Comparison of ENCODE assay signal across 26 cellular contexts in genomic region chr10:114955984-114956383, GRCh38.
"Had no signal": no experiment of that assay in that cellular context is flagged by ENCODE, and none has a peak within 500 bp of the region (broad histone marks: within the 10 kb centered on the region; RNA-seq: fewer than 3 reads in every experiment).

No MANE protein-coding gene starts in this region.

- H3K4me3 ChIP-seq: spleen, thyroid gland, upper lobe of right lung had no signal

- H3K9me3 Mint-ChIP-seq: activated B cell treated with CpG ODN at 0.5 μM for 24 hours; activated naive CD4-positive, alpha-beta T cell treated with anti-CD3 and anti-CD28 coated beads, Interleukin-2, amount 10 ng/mL, durations not matched to agents 7 days and 5 days; activated naive CD8-positive, alpha-beta T cell treated with anti-CD3 and anti-CD28 coated beads, Interleukin-2, amount 50 U/mL, for 24 hours; activated T-cell treated with anti-CD3 and anti-CD28 coated beads, Interleukin-2, amount 50 U/mL, for 4 hours; memory B cell; naive B cell; neural crest cell; T-helper 1 cell treated with Interleukin-12 subunit alpha and Interleukin-12 subunit beta and Interleukin-4 antibody, amounts not matched to agents 30 μg/mL and 1 μg/mL, for 36 hours had no signal

- H3K27me3 ChIP-seq: spleen, thyroid gland, upper lobe of right lung had no signal

- H3K27ac Mint-ChIP-seq: activated B cell treated with CpG ODN at 0.5 μM for 24 hours; activated CD4-positive, alpha-beta T cell treated with anti-CD3 and anti-CD28 coated beads for 36 hours; activated naive CD4-positive, alpha-beta T cell treated with anti-CD3 and anti-CD28 coated beads, Interleukin-2, amount 10 ng/mL, durations not matched to agents 7 days and 5 days; activated naive CD8-positive, alpha-beta T cell treated with anti-CD3 and anti-CD28 coated beads, Interleukin-2, amount 50 U/mL, for 24 hours; memory B cell; naive B cell had no signal

- H3K4me1 Mint-ChIP-seq: activated B cell treated with CpG ODN at 0.5 μM for 24 hours, neural crest cell had no signal

- ATAC-seq: activated CD4-positive, alpha-beta T cell treated with anti-CD3 and anti-CD28 coated beads for 36 hours; activated naive CD8-positive, alpha-beta T cell treated with anti-CD3 and anti-CD28 coated beads, Interleukin-2, amount 50 U/mL, for 24 hours; activated T-cell treated with anti-CD3 and anti-CD28 coated beads, Interleukin-2, amount 50 U/mL, for 4 hours; left colon; upper lobe of right lung had no signal

- H3K27ac ChIP-seq: spleen, thyroid gland, upper lobe of right lung had no signal

- H3K36me3 ChIP-seq: thyroid gland had no signal

- H3K9me3 ChIP-seq: spleen, thyroid gland, upper lobe of right lung had no signal

- H3K4me1 ChIP-seq: spleen, thyroid gland, upper lobe of right lung had no signal

- DNase-seq: activated B cell treated with CpG ODN at 0.5 μM for 24 hours; activated CD4-positive, alpha-beta T cell treated with anti-CD3 and anti-CD28 coated beads for 36 hours; activated CD4-positive, alpha-beta T cell treated with anti-CD3 and anti-CD28 coated beads, Interleukin-2, amount 50 U/mL, for 48 hours; activated CD8-positive, alpha-beta memory T cell treated with anti-CD3 and anti-CD28 coated beads, Interleukin-2, amount 50 U/mL, for 48 hours; activated effector memory CD4-positive, alpha-beta T cell treated with Interleukin-2 at 50 U/mL for 16 hours; activated naive CD4-positive, alpha-beta T cell treated with anti-CD3 and anti-CD28 coated beads, Interleukin-2, amount 10 ng/mL, durations not matched to agents 7 days and 5 days; activated naive CD8-positive, alpha-beta T cell treated with anti-CD3 and anti-CD28 coated beads, Interleukin-2, amount 50 U/mL, for 24 hours; activated T-cell treated with anti-CD3 and anti-CD28 coated beads, Interleukin-2, amount 50 U/mL, for 4 hours; dermis blood vessel endothelial cell; effector CD8-positive, alpha-beta T cell; foreskin melanocyte; hypothalamus; islet precursor cell; left colon; naive B cell; occipital lobe; spleen; stimulated activated CD4-positive, alpha-beta T cell treated with anti-CD3 and anti-CD28 coated beads, Interleukin-4, amount 100 ng/mL, for 1 hour; stimulated activated naive CD4-positive, alpha-beta T cell treated with Interleukin-2 at 50 U/mL for 16 hours; substantia nigra; T1000; thyroid gland; upper lobe of right lung had no signal

- H3K27me3 Mint-ChIP-seq: activated B cell treated with CpG ODN at 0.5 μM for 24 hours; activated CD4-positive, alpha-beta T cell treated with anti-CD3 and anti-CD28 coated beads for 36 hours; activated naive CD4-positive, alpha-beta T cell treated with anti-CD3 and anti-CD28 coated beads, Interleukin-2, amount 10 ng/mL, durations not matched to agents 7 days and 5 days; activated naive CD8-positive, alpha-beta T cell treated with anti-CD3 and anti-CD28 coated beads, Interleukin-2, amount 50 U/mL, for 24 hours; memory B cell; naive B cell had no signal

- H3K4me3 Mint-ChIP-seq: activated B cell treated with CpG ODN at 0.5 μM for 24 hours; activated CD4-positive, alpha-beta T cell treated with anti-CD3 and anti-CD28 coated beads for 36 hours; activated naive CD4-positive, alpha-beta T cell treated with anti-CD3 and anti-CD28 coated beads, Interleukin-2, amount 10 ng/mL, durations not matched to agents 7 days and 5 days; activated naive CD8-positive, alpha-beta T cell treated with anti-CD3 and anti-CD28 coated beads, Interleukin-2, amount 50 U/mL, for 24 hours; activated T-cell treated with anti-CD3 and anti-CD28 coated beads, Interleukin-2, amount 50 U/mL, for 4 hours; memory B cell; naive B cell; neural crest cell; T-helper 1 cell treated with Interleukin-12 subunit alpha and Interleukin-12 subunit beta and Interleukin-4 antibody, amounts not matched to agents 30 μg/mL and 1 μg/mL, for 36 hours had no signal
